1 cellular context compared by ENCODE assay signal in genomic region chr2:213284105-213285090, GRCh38.
TF ChIP-seq lines count a peak whose summit lies in the region.

TSS of gene SPAG16 (plus strand) at chr2:213284464.

TF ChIP-seq in neural cell, 6 proteins besides CTCF, POLR2A, EP300 and RAD21 (continued from another document):
- TF ChIP-seq REST (IDR thresholded peaks at IDR 0.05; ENCODE audit: borderline replicate concordance) = no peak
